Comparison of ENCODE assay signal across 26 cellular contexts in genomic region chr15:81754078-81754477, GRCh38.
DNase-seq lines count a peak whose midpoint lies in the region; ATAC-seq and TF ChIP-seq lines count a peak whose summit lies in the region.
"Had no signal": no experiment of that assay in that cellular context is flagged by ENCODE, and none has a peak within 500 bp of the region (broad histone marks: within the 10 kb centered on the region; RNA-seq: fewer than 3 reads in every experiment).

No MANE protein-coding gene starts in this region.

- peaks cover 10% of the 10 kb centered on the region; the same call in 1 of the 2 replicates for H4K20me1 ChIP-seq in GM23338 (replicated peaks; ENCODE audit: insufficient read depth)

- H3K79me2 ChIP-seq in GM23338 (replicated peaks; ENCODE audit: insufficient read depth) = peaks cover 8% of the 10 kb centered on the region

- TF ChIP-seq CTCF in GM23338 (conservative IDR thresholded peaks at IDR 0.05; ENCODE audit: low read depth in 2 of 2) (no peak), endodermal cell (conservative IDR thresholded peaks at IDR 0.05) (no peak), sigmoid colon (IDR thresholded peaks at IDR 0.05) (no peak), stomach (IDR thresholded peaks at IDR 0.05) (no peak)

- no peak overlapping the region for H2AFZ ChIP-seq in GM23338

- 35% methylated on average over 1 of the region's 1 CpG; no CpG with 5 or more reads in 1 of the 2 experiments for WGBS in endodermal cell (ENCODE audit: insufficient coverage in 1 of 2, insufficient read length in 1 of 2), 2 experiments
- WGBS in sigmoid colon, 2 donors = 33 to 40% methylated on average over 1 of the region's 1 CpG
- 14 to 33% (median 18%) methylated on average over 1 of the region's 1 CpG for WGBS in stomach, 5 donors

- H3K4me3 ChIP-seq in GM23338 (no peak overlapping the region), endodermal cell (ENCODE audit: low read length) (peak overlapping the region; percentile 21), sigmoid colon (no peak overlapping the region), stomach (no peak overlapping the region)
- H3K4me3 ChIP-seq: right atrium auricular region, thyroid gland, vagina had no signal

- no peak overlapping the region for H3K4me2 ChIP-seq in GM23338

- H3K4me1 Mint-ChIP-seq in GM23338 (peaks cover 41% of the 10 kb centered on the region), endodermal cell (peaks cover 40% of the 10 kb centered on the region)
- H3K4me1 Mint-ChIP-seq in activated T-helper 17 cell treated with anti-CD3 and anti-CD28 coated beads, Interleukin-2, amount 50 U/mL, for 72 hours = no peaks in the 10 kb centered on the region
- H3K4me1 Mint-ChIP-seq: immature natural killer cell, T-helper 17 cell had no signal

- 0 out of 2 replicates have a peak overlapping the region, but pooled peaks have one; percentile 4 for H3K27ac ChIP-seq in GM23338 (ENCODE audit: low read depth)
- H3K27ac ChIP-seq in endodermal cell (ENCODE audit: low read depth, low read length) = no peak overlapping the region
- H3K27ac ChIP-seq in sigmoid colon = peak overlapping the region in 3 of 4 donors; percentile 19 to 36 (median 26)
- H3K27ac ChIP-seq in stomach = no peak overlapping the region
- H3K27ac ChIP-seq: right atrium auricular region, thyroid gland, vagina had no signal

- no peak overlapping the region for H3K4me3 Mint-ChIP-seq in GM23338
- no peak overlapping the region for H3K4me3 Mint-ChIP-seq in endodermal cell
- H3K4me3 Mint-ChIP-seq in activated T-helper 17 cell treated with anti-CD3 and anti-CD28 coated beads, Interleukin-2, amount 50 U/mL, for 72 hours = no peak overlapping the region
- H3K4me3 Mint-ChIP-seq: activated CD8-positive, alpha-beta T cell treated with anti-CD3 and anti-CD28 coated beads for 36 hours; immature natural killer cell; neural crest cell; T-helper 17 cell had no signal

- no peak overlapping the region for H3K9ac ChIP-seq in endodermal cell (ENCODE audit: extremely low read depth, low read length, poor library complexity, severe bottlenecking)

- H3K4me1 ChIP-seq in GM23338 (ENCODE audit: insufficient read depth) = peaks cover 40% of the 10 kb centered on the region
- peaks cover 10% of the 10 kb centered on the region for H3K4me1 ChIP-seq in endodermal cell (ENCODE audit: control insufficient read depth, insufficient read depth, low read length)
- peaks cover 0 to 43% (median 35%) of the 10 kb centered on the region in 4 donors for H3K4me1 ChIP-seq in sigmoid colon
- peaks cover 6 to 20% (median 11%) of the 10 kb centered on the region in 4 donors for H3K4me1 ChIP-seq in stomach

- intact Hi-C loops in sigmoid colon (cut with DNase I) (loop anchor here (10.0 kb wide), 1 partner anchor 181 kb away; no protein-coding TSS in a partner anchor), stomach (cut with DNase I; ENCODE audit: low total_unique reads) (no loop called here)

- no peaks in the 10 kb centered on the region for H3K36me3 ChIP-seq in GM23338 (ENCODE audit: insufficient read depth)
- no peaks in the 10 kb centered on the region for H3K36me3 ChIP-seq in endodermal cell (ENCODE audit: control insufficient read depth, insufficient read depth, low read length)
- H3K36me3 ChIP-seq in sigmoid colon = no peaks in the 10 kb centered on the region
- no peaks in the 10 kb centered on the region for H3K36me3 ChIP-seq in stomach
- H3K36me3 ChIP-seq: right atrium auricular region, thyroid gland, vagina had no signal

- H3K27me3 ChIP-seq in GM23338 (ENCODE audit: insufficient read depth) (no peaks in the 10 kb centered on the region), endodermal cell (ENCODE audit: control insufficient read depth, insufficient read depth, low read length, poor library complexity, severe bottlenecking) (no peaks in the 10 kb centered on the region), sigmoid colon (no peaks in the 10 kb centered on the region), stomach (peaks cover 0 to 14% (median 0%) of the 10 kb centered on the region in 3 donors)
- H3K27me3 ChIP-seq: right atrium auricular region, thyroid gland, vagina had no signal

- H3K9me3 Mint-ChIP-seq in GM23338 = no peaks in the 10 kb centered on the region
- no peaks in the 10 kb centered on the region for H3K9me3 Mint-ChIP-seq in endodermal cell
- H3K9me3 Mint-ChIP-seq in activated T-helper 17 cell treated with anti-CD3 and anti-CD28 coated beads, Interleukin-2, amount 50 U/mL, for 72 hours = no peaks in the 10 kb centered on the region
- H3K9me3 Mint-ChIP-seq: activated CD8-positive, alpha-beta T cell treated with anti-CD3 and anti-CD28 coated beads for 36 hours; immature natural killer cell had no signal

- H3K27ac Mint-ChIP-seq in GM23338 (no peak overlapping the region), endodermal cell (peak overlapping the region; percentile 59)
- no peak overlapping the region for H3K27ac Mint-ChIP-seq in activated T-helper 17 cell treated with anti-CD3 and anti-CD28 coated beads, Interleukin-2, amount 50 U/mL, for 72 hours
- H3K27ac Mint-ChIP-seq: activated CD8-positive, alpha-beta T cell treated with anti-CD3 and anti-CD28 coated beads for 36 hours; immature natural killer cell; T-helper 17 cell had no signal

- H3F3A ChIP-seq in GM23338 (replicated peaks; ENCODE audit: low read depth) = no peaks in the 10 kb centered on the region

- H3K36me3 Mint-ChIP-seq in GM23338 (ENCODE audit: low read depth) (no peaks in the 10 kb centered on the region), endodermal cell (ENCODE audit: low read depth) (peaks cover 4% of the 10 kb centered on the region)
- H3K36me3 Mint-ChIP-seq in activated T-helper 17 cell treated with anti-CD3 and anti-CD28 coated beads, Interleukin-2, amount 50 U/mL, for 72 hours (ENCODE audit: low read depth) = no peaks in the 10 kb centered on the region
- H3K36me3 Mint-ChIP-seq: immature natural killer cell had no signal

- H3K9me2 ChIP-seq in GM23338 (ENCODE audit: insufficient read depth) = peaks cover 3% of the 10 kb centered on the region; the same call in 1 of the 2 replicates

- no peak for ATAC-seq in GM23338
- ATAC-seq in activated T-helper 17 cell treated with anti-CD3 and anti-CD28 coated beads, Interleukin-2, amount 50 U/mL, for 72 hours (replicated peaks) = no peak
- ATAC-seq: activated CD8-positive, alpha-beta T cell treated with anti-CD3 and anti-CD28 coated beads for 36 hours; T-helper 17 cell had no signal

- DNase-seq in GM23338 (ENCODE audit: low spot score) (no peak), NCI-H69 (lab: John Stamatoyannopoulos, UW) (peak; percentile 14), endodermal cell (peak; percentile 22), sigmoid colon (no peak), stomach (no peak), RPMI8226 (no peak)
- DNase-seq: activated CD4-positive, CD25-positive, alpha-beta regulatory T cell treated with anti-CD3 and anti-CD28 coated beads, Interleukin-2, amount 50 U/mL, for 72 hours; activated CD8-positive, alpha-beta memory T cell treated with anti-CD3 and anti-CD28 coated beads, Interleukin-2, amount 50 U/mL, for 48 hours; activated CD8-positive, alpha-beta T cell treated with anti-CD3 and anti-CD28 coated beads for 36 hours; activated naive CD4-positive, alpha-beta T cell treated with anti-CD3 and anti-CD28 coated beads, Interleukin-2, amount 50 U/mL, for 16 hours; amniotic stem cell; immature natural killer cell; mammary epithelial cell; NCI-H1092; NCI-H187 treated with DMSO at 0.1 percent for 48 hours; NCI-H526; posterior cingulate gyrus; Right ventricle myocardium superior; stimulated activated CD4-positive, alpha-beta T cell treated with anti-CD3 and anti-CD28 coated beads, Interleukin-12 subunit alpha, Interleukin-12 subunit beta, amount 100 ng/mL, for 4 hours; stimulated activated CD4-positive, alpha-beta T cell treated with anti-CD3 and anti-CD28 coated beads, Interleukin-2, amount 100 ng/mL, for 48 hours; T-helper 17 cell; thyroid gland had no signal

- TF ChIP-seq POLR2A in sigmoid colon (IDR thresholded peaks at IDR 0.05) (no peak), stomach (IDR thresholded peaks at IDR 0.05) (no peak)

- H3K27me3 Mint-ChIP-seq in GM23338 (ENCODE audit: insufficient read depth, low read depth, poor library complexity) (peaks cover 1% of the 10 kb centered on the region), endodermal cell (ENCODE audit: insufficient read depth) (no peaks in the 10 kb centered on the region)
- H3K27me3 Mint-ChIP-seq in activated T-helper 17 cell treated with anti-CD3 and anti-CD28 coated beads, Interleukin-2, amount 50 U/mL, for 72 hours = peaks cover 21% of the 10 kb centered on the region

- H3K9me3 ChIP-seq in endodermal cell (ENCODE audit: control insufficient read depth, low read length) (peaks cover 4% of the 10 kb centered on the region), sigmoid colon (no peaks in the 10 kb centered on the region), stomach (no peaks in the 10 kb centered on the region)
- H3K9me3 ChIP-seq: right atrium auricular region, thyroid gland, vagina had no signal

- TF ChIP-seq EP300 in sigmoid colon (IDR thresholded peaks at IDR 0.05) (no peak), stomach (IDR thresholded peaks at IDR 0.05) (no peak)

TF ChIP-seq in GM23338, 12 proteins besides CTCF, POLR2A, EP300 and RAD21 (continues in another document):
- TF ChIP-seq POLR2AphosphoS5 (IDR thresholded peaks at IDR 0.05; ENCODE audit: low read depth) (no peak), JUNB (IDR thresholded peaks at IDR 0.05; ENCODE audit: unreplicated experiment) (no peak), REST (IDR thresholded peaks at IDR 0.05; ENCODE audit: unreplicated experiment) (no peak)

Comparison
In these comparisons a context has a peak if more than half of its experiments do, and no peak if none do; other contexts are left out.
1. DNase-seq: peak in NCI-H69 (single experiment) and endodermal cell (single experiment); none in GM23338 (single experiment), sigmoid colon (single experiment), stomach (single experiment) and RPMI8226 (single experiment).
2. H3K27ac ChIP-seq: peak in GM23338 (single experiment) and sigmoid colon (3 of 4); none in endodermal cell (single experiment) and stomach (0 of 5).